In genomic region chr10:17475661-17476060, GRCh38 we compare ENCODE assay signal across 23 cellular contexts. TPM values are rescaled to one million over a fixed set of nuclear protein-coding genes. Genes with fewer than 3 reads are reported as not detected.
"Had no signal": no experiment of that assay in that cellular context is flagged by ENCODE, and none has a peak within 500 bp of the region (broad histone marks: within the 10 kb centered on the region; RNA-seq: fewer than 3 reads in every experiment).

No MANE protein-coding gene starts in this region.

- H3K36me3 ChIP-seq: colonic mucosa, lower lobe of right lung, prostate gland, spleen, tibial artery, upper lobe of left lung had no signal

- H3K4me3 ChIP-seq: colonic mucosa, lower lobe of right lung, prostate gland, skin epidermis, spleen, testis, tibial artery, upper lobe of left lung had no signal

- H3K36me3 Mint-ChIP-seq: stimulated activated memory B cell treated with anti-CD40 and anti-IgM and Interleukin-4, amounts not matched to agents 10 μg/mL and 1 μg/mL and 100 μg/mL, for 72 hours had no signal

- H3K27me3 ChIP-seq: colonic mucosa, testis, upper lobe of left lung had no signal

- H3K9me3 Mint-ChIP-seq: effector memory CD8-positive, alpha-beta T cell; stimulated activated memory B cell treated with anti-CD40 and anti-IgM and Interleukin-4, amounts not matched to agents 10 μg/mL and 1 μg/mL and 100 μg/mL, for 72 hours had no signal

- H3K27ac Mint-ChIP-seq: effector memory CD8-positive, alpha-beta T cell; nephron progenitor cell; stimulated activated memory B cell treated with anti-CD40 and anti-IgM and Interleukin-4, amounts not matched to agents 10 μg/mL and 1 μg/mL and 100 μg/mL, for 72 hours had no signal

- ATAC-seq: effector memory CD8-positive, alpha-beta T cell; left ventricle myocardium superior; lower lobe of right lung; naive thymus-derived CD8-positive, alpha-beta T cell; stimulated activated naive CD8-positive, alpha-beta T cell treated with anti-CD3 and anti-CD28 coated beads, Interleukin-15, Interleukin-2, amounts not matched to agents 100 U/mL and 50 U/mL, for 24 hours had no signal

- H3K27ac ChIP-seq: colonic mucosa, lower lobe of right lung, prostate gland, skin epidermis, spleen, testis, tibial artery, upper lobe of left lung had no signal

- DNase-seq: colonic mucosa; effector memory CD8-positive, alpha-beta T cell; head of caudate nucleus; left ventricle myocardium superior; lower lobe of right lung; naive thymus-derived CD8-positive, alpha-beta T cell; nephron progenitor cell; nucleus accumbens; right cardiac atrium; spleen; stimulated activated CD4-positive, alpha-beta T cell treated with anti-CD3 and anti-CD28 coated beads, Interleukin-4, amount 100 ng/mL, for 4 hours; stimulated activated naive CD8-positive, alpha-beta T cell treated with anti-CD3 and anti-CD28 coated beads, Interleukin-15, Interleukin-2, amounts not matched to agents 100 U/mL and 50 U/mL, for 24 hours; substantia nigra; testis; tibial artery; upper lobe of left lung had no signal

- H3K9me3 ChIP-seq: colonic mucosa, lower lobe of right lung, prostate gland, spleen, testis, tibial artery, upper lobe of left lung had no signal

- H3K4me3 Mint-ChIP-seq: effector memory CD8-positive, alpha-beta T cell; naive thymus-derived CD8-positive, alpha-beta T cell; nephron progenitor cell; stimulated activated memory B cell treated with anti-CD40 and anti-IgM and Interleukin-4, amounts not matched to agents 10 μg/mL and 1 μg/mL and 100 μg/mL, for 72 hours had no signal

- H3K4me1 ChIP-seq: colonic mucosa, lower lobe of right lung, prostate gland, spleen, testis, tibial artery had no signal

RNA-seq across cellular contexts. Expression of gene ST8SIA6, which starts 21.3 kb away (rescaled TPM):
- total RNA-seq: fibroblast of villous mesenchyme, myocyte, osteocyte had no signal
- polyA plus RNA-seq: keratinocyte had no signal
